Comparison of ENCODE assay signal across 7 cellular contexts in genomic region chr16:87765473-87765775, GRCh38. TPM values are rescaled to one million over a fixed set of nuclear protein-coding genes. Genes with fewer than 3 reads are reported as not detected.
DNase-seq lines count a peak whose midpoint lies in the region; ATAC-seq lines count a peak whose summit lies in the region.

No MANE protein-coding gene starts in this region.

- H3K9me3 Mint-ChIP-seq in memory B cell = no peaks in the 10 kb centered on the region

- peak overlapping the region; percentile 99 for H3K27ac Mint-ChIP-seq in T-helper 17 cell
- H3K27ac Mint-ChIP-seq in memory B cell = peak overlapping the region; percentile 95

- no peaks in the 10 kb centered on the region for H3K27me3 ChIP-seq in stomach smooth muscle (ENCODE audit: control insufficient read depth in 1 of 2, insufficient read depth in 2 of 2, low read length in 2 of 2)

- peak in 2 of 3 donors; percentile 22 to 45 for DNase-seq in T-helper 17 cell
- peak; percentile 63 for DNase-seq in central memory CD4-positive, alpha-beta T cell
- DNase-seq in memory B cell (ENCODE audit: low spot score in 2 of 2) = no peak

- H3K36me3 Mint-ChIP-seq in T-helper 17 cell (ENCODE audit: low read depth) (peaks cover 6% of the 10 kb centered on the region), memory B cell (peaks cover 15% of the 10 kb centered on the region)

- H3K9me3 ChIP-seq in T-helper 17 cell (ENCODE audit: control insufficient read depth, low read length, poor library complexity, severe bottlenecking) (no peaks in the 10 kb centered on the region), stomach smooth muscle (ENCODE audit: control insufficient read depth in 2 of 2, low read length in 2 of 2) (no peaks in the 10 kb centered on the region)

- H3K9ac ChIP-seq in stomach smooth muscle (ENCODE audit: low read length in 2 of 2) = peak overlapping the region; percentile 87 to 93

- peaks cover 17% of the 10 kb centered on the region for H3K4me1 ChIP-seq in stomach smooth muscle (ENCODE audit: control insufficient read depth, insufficient read depth, low read length)

- H3K27me3 Mint-ChIP-seq in T-helper 17 cell = no peaks in the 10 kb centered on the region
- no peaks in the 10 kb centered on the region for H3K27me3 Mint-ChIP-seq in memory B cell

- H3K4me1 Mint-ChIP-seq in T-helper 17 cell = peaks cover 33% of the 10 kb centered on the region
- H3K4me1 Mint-ChIP-seq in memory B cell = peaks cover 19% of the 10 kb centered on the region

- peak overlapping the region; percentile 86 to 91 for H3K4me3 ChIP-seq in stomach smooth muscle (ENCODE audit: low read length in 2 of 2)

- H3K4me3 Mint-ChIP-seq in T-helper 17 cell = peak overlapping the region; percentile 100
- H3K4me3 Mint-ChIP-seq in memory B cell = peak overlapping the region; percentile 100

- peak overlapping the region; percentile 81 for H3K27ac ChIP-seq in stomach smooth muscle (ENCODE audit: low read length)

- H3K36me3 ChIP-seq in stomach smooth muscle (ENCODE audit: control insufficient read depth in 2 of 2, insufficient read depth in 2 of 2, low read length in 2 of 2) = peaks cover 7 to 19% of the 10 kb centered on the region in 2 donors

- ATAC-seq in GM19023 (IDR thresholded peaks at IDR 0.05; ENCODE audit: unreplicated experiment) (peak; percentile 39), HG03039 (IDR thresholded peaks at IDR 0.05; ENCODE audit: unreplicated experiment) (peak; percentile 9), T-helper 17 cell (peak; percentile 69), memory B cell (ENCODE audit: low read depth) (peak; percentile 26), GM19397 (IDR thresholded peaks at IDR 0.05; ENCODE audit: unreplicated experiment) (no peak)

RNA-seq across cellular contexts. Expression of gene KLHDC4, which starts 0.4 kb away (rescaled TPM):
- total RNA-seq in T-helper 17 cell = 10 to 100 TPM; 67.7 to 93.3 TPM

Comparison
In these comparisons a context has a peak if more than half of its experiments do, and no peak if none do; other contexts are left out.
1. DNase-seq: peak in T-helper 17 cell (2 of 3) and central memory CD4-positive, alpha-beta T cell (single experiment); none in memory B cell (0 of 2).